16 cellular contexts compared by ENCODE assay signal in the genomic region with DNA sequence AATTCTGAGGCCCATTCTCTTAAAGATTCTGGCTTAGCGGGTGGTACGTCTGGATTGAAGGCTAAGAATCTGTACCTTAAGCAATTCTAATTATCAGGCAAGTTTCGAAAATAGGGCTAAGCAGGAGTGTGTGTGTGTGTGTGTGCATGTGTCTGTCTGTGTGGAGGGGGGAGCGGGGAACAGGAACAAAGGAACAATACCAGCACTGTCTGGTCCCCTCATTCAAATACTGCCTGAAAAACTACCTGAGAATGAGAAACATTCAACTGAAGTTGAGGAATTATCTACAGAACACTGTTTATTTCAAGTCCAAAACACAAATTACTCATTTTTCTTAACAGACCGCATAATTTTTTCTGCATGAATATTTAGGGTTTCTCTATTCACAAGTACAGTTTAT. TPM values are rescaled to one million over a fixed set of nuclear protein-coding genes. Genes with fewer than 3 reads are reported as not detected.
DNase-seq lines count a peak whose midpoint lies in the region; ATAC-seq and TF ChIP-seq lines count a peak whose summit lies in the region.
"Had no signal": no experiment of that assay in that cellular context is flagged by ENCODE, and none has a peak within 500 bp of the region (broad histone marks: within the 10 kb centered on the region; RNA-seq: fewer than 3 reads in every experiment).

No MANE protein-coding gene starts in this region.

- H3K4me1 ChIP-seq in CD8-positive, alpha-beta T cell (ENCODE audit: insufficient read depth, low read length), result no peaks in the 10 kb centered on the region
- no peaks in the 10 kb centered on the region for H3K4me1 ChIP-seq in naive thymus-derived CD4-positive, alpha-beta T cell (ENCODE audit: control insufficient read depth in 2 of 2, insufficient read depth in 2 of 2, low read length in 2 of 2)
- no peaks in the 10 kb centered on the region for H3K4me1 ChIP-seq in ascending aorta

- peaks cover 4% of the 10 kb centered on the region for H3K9me3 Mint-ChIP-seq in CD8-positive, alpha-beta T cell
- H3K9me3 Mint-ChIP-seq in naive thymus-derived CD4-positive, alpha-beta T cell, result peaks cover 0 to 23% (median 9%) of the 10 kb centered on the region in 11 donors
- H3K9me3 Mint-ChIP-seq in progenitor cell of endocrine pancreas (ENCODE audit: low read depth), result peaks cover 10% of the 10 kb centered on the region

- POLR2A ChIA-PET in CD8-positive, alpha-beta T cell (lab: Charles Lee), result no interaction called here
- POLR2A ChIA-PET in naive thymus-derived CD4-positive, alpha-beta T cell (lab: Charles Lee), result no interaction called here

- H3K36me3 Mint-ChIP-seq in CD8-positive, alpha-beta T cell, result peaks cover 29% of the 10 kb centered on the region
- peaks cover 0 to 16% (median 12%) of the 10 kb centered on the region in 5 donors for H3K36me3 Mint-ChIP-seq in naive thymus-derived CD4-positive, alpha-beta T cell
- H3K36me3 Mint-ChIP-seq in progenitor cell of endocrine pancreas (ENCODE audit: insufficient read depth), result peaks cover 14% of the 10 kb centered on the region

- DNase-seq in CD8-positive, alpha-beta T cell, result no peak
- DNase-seq in naive thymus-derived CD4-positive, alpha-beta T cell, result no peak
- DNase-seq in progenitor cell of endocrine pancreas (ENCODE audit: low spot score, unreplicated experiment), result no peak
- DNase-seq in ascending aorta (ENCODE audit: low spot score in 2 of 2), result no peak
- DNase-seq in NCI-H2107 (lab: John Stamatoyannopoulos, UW), result no peak
- DNase-seq: KG1, MG63, NCI-H1105 treated with DMSO at 0.1 percent for 48 hours, NCI-H2029, NCI-H2227 treated with DMSO at 0.1 percent for 48 hours, NCI-H526 treated with DMSO at 0.1 percent for 48 hours, OCI-M1, SIG-M5 had no signal

- H3K27me3 ChIP-seq in CD8-positive, alpha-beta T cell (ENCODE audit: insufficient read depth, low read length), result no peaks in the 10 kb centered on the region
- H3K27me3 ChIP-seq in naive thymus-derived CD4-positive, alpha-beta T cell (ENCODE audit: control insufficient read depth in 2 of 2, insufficient read depth in 2 of 2, low read length in 2 of 2), result no peaks in the 10 kb centered on the region
- H3K27me3 ChIP-seq in ascending aorta, result no peaks in the 10 kb centered on the region
- H3K27me3 ChIP-seq: MG63 had no signal

- no peak overlapping the region for H3K4me3 Mint-ChIP-seq in CD8-positive, alpha-beta T cell
- no peak overlapping the region for H3K4me3 Mint-ChIP-seq in naive thymus-derived CD4-positive, alpha-beta T cell
- peak overlapping the region; percentile 46 for H3K4me3 Mint-ChIP-seq in progenitor cell of endocrine pancreas (ENCODE audit: low read depth)

- peaks cover 5% of the 10 kb centered on the region for H3K9me3 ChIP-seq in CD8-positive, alpha-beta T cell (ENCODE audit: low read length)
- peaks cover 0 to 10% (median 9%) of the 10 kb centered on the region in 3 experiments for H3K9me3 ChIP-seq in naive thymus-derived CD4-positive, alpha-beta T cell (ENCODE audit: control insufficient read depth in 2 of 3, low read length in 3 of 3)
- peaks cover 0 to 7% of the 10 kb centered on the region in 2 donors for H3K9me3 ChIP-seq in ascending aorta

- peaks cover 11% of the 10 kb centered on the region for H3K4me1 Mint-ChIP-seq in CD8-positive, alpha-beta T cell (ENCODE audit: low read depth)
- peaks cover 0 to 10% (median 0%) of the 10 kb centered on the region in 7 donors for H3K4me1 Mint-ChIP-seq in naive thymus-derived CD4-positive, alpha-beta T cell
- peaks cover 29% of the 10 kb centered on the region for H3K4me1 Mint-ChIP-seq in progenitor cell of endocrine pancreas (ENCODE audit: low read depth)

- no peaks in the 10 kb centered on the region for H3K27me3 Mint-ChIP-seq in CD8-positive, alpha-beta T cell (ENCODE audit: low read depth)
- H3K27me3 Mint-ChIP-seq in naive thymus-derived CD4-positive, alpha-beta T cell, result no peaks in the 10 kb centered on the region
- no peaks in the 10 kb centered on the region for H3K27me3 Mint-ChIP-seq in progenitor cell of endocrine pancreas

- no peak overlapping the region for H3K4me3 ChIP-seq in CD8-positive, alpha-beta T cell (ENCODE audit: low read depth, low read length)
- no peak overlapping the region for H3K4me3 ChIP-seq in naive thymus-derived CD4-positive, alpha-beta T cell (ENCODE audit: low read length)
- H3K4me3 ChIP-seq in ascending aorta, result no peak overlapping the region
- H3K4me3 ChIP-seq: MG63, SK-N-MC had no signal

- ATAC-seq in CD8-positive, alpha-beta T cell, result no peak
- ATAC-seq in naive thymus-derived CD4-positive, alpha-beta T cell, result no peak
- no peak for ATAC-seq in HG02588 (IDR thresholded peaks at IDR 0.05; ENCODE audit: unreplicated experiment)

- CTCF ChIA-PET in CD8-positive, alpha-beta T cell (lab: Charles Lee), result no interaction called here
- CTCF ChIA-PET in naive thymus-derived CD4-positive, alpha-beta T cell (lab: Charles Lee), result no interaction called here

- intact Hi-C loops in CD8-positive, alpha-beta T cell (cut with DNase I, micrococcal nuclease), result no loop called here
- intact Hi-C loops in naive thymus-derived CD4-positive, alpha-beta T cell (cut with micrococcal nuclease), result no loop called here
- intact Hi-C loops in ascending aorta (cut with DNase I), result no loop called here

- H3K36me3 ChIP-seq in CD8-positive, alpha-beta T cell (ENCODE audit: insufficient read depth, low read length), result peaks cover 7% of the 10 kb centered on the region
- peaks cover 0 to 6% (median 5%) of the 10 kb centered on the region in 3 experiments for H3K36me3 ChIP-seq in naive thymus-derived CD4-positive, alpha-beta T cell (ENCODE audit: control insufficient read depth in 2 of 3, insufficient read depth in 3 of 3, low read length in 3 of 3)
- H3K36me3 ChIP-seq in ascending aorta, result peaks cover 5 to 21% of the 10 kb centered on the region in 2 donors

- H3K27ac ChIP-seq in CD8-positive, alpha-beta T cell (ENCODE audit: low read depth, low read length), result no peak overlapping the region
- no peak overlapping the region for H3K27ac ChIP-seq in naive thymus-derived CD4-positive, alpha-beta T cell (ENCODE audit: low read depth, low read length)
- H3K27ac ChIP-seq in ascending aorta, result no peak overlapping the region
- H3K27ac ChIP-seq: SK-N-MC had no signal

- H3K27ac Mint-ChIP-seq in CD8-positive, alpha-beta T cell, result peak overlapping the region; percentile 28
- H3K27ac Mint-ChIP-seq in naive thymus-derived CD4-positive, alpha-beta T cell, result peak overlapping the region in 5 of 9 donors; percentile 12 to 76 (median 38)
- peak overlapping the region; percentile 85 for H3K27ac Mint-ChIP-seq in progenitor cell of endocrine pancreas

- TF ChIP-seq CTCF in CD8-positive, alpha-beta T cell (IDR thresholded peaks at IDR 0.05), result no peak
- TF ChIP-seq CTCF in progenitor cell of endocrine pancreas (IDR thresholded peaks at IDR 0.05; ENCODE audit: unreplicated experiment), result no peak
- TF ChIP-seq CTCF in ascending aorta (IDR thresholded peaks at IDR 0.05), result no peak

TF ChIP-seq in PFSK-1, 5 proteins besides CTCF, POLR2A, EP300 and RAD21:
- TF ChIP-seq POLR2AphosphoS5 (IDR thresholded peaks at IDR 0.05; ENCODE audit: low read depth, low read length) (peak; percentile 39; the same call in 1 of the 2 replicates), SIN3A (IDR thresholded peaks at IDR 0.05; ENCODE audit: borderline replicate concordance, insufficient read depth, low read length) (no peak)
- TF ChIP-seq, protein P1, sequence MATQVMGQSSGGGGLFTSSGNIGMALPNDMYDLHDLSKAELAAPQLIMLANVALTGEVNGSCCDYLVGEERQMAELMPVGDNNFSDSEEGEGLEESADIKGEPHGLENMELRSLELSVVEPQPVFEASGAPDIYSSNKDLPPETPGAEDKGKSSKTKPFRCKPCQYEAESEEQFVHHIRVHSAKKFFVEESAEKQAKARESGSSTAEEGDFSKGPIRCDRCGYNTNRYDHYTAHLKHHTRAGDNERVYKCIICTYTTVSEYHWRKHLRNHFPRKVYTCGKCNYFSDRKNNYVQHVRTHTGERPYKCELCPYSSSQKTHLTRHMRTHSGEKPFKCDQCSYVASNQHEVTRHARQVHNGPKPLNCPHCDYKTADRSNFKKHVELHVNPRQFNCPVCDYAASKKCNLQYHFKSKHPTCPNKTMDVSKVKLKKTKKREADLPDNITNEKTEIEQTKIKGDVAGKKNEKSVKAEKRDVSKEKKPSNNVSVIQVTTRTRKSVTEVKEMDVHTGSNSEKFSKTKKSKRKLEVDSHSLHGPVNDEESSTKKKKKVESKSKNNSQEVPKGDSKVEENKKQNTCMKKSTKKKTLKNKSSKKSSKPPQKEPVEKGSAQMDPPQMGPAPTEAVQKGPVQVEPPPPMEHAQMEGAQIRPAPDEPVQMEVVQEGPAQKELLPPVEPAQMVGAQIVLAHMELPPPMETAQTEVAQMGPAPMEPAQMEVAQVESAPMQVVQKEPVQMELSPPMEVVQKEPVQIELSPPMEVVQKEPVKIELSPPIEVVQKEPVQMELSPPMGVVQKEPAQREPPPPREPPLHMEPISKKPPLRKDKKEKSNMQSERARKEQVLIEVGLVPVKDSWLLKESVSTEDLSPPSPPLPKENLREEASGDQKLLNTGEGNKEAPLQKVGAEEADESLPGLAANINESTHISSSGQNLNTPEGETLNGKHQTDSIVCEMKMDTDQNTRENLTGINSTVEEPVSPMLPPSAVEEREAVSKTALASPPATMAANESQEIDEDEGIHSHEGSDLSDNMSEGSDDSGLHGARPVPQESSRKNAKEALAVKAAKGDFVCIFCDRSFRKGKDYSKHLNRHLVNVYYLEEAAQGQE (IDR thresholded peaks at IDR 0.05; ENCODE audit: insufficient read depth in 1 of 2, low read depth in 2 of 2, low read length in 2 of 2), result no peak

RNA-seq across cellular contexts. Expression of a gene that starts 18.6 kb away (rescaled TPM):
- 100 to 1,000 TPM; 167 to 183 TPM for total RNA-seq in CD8-positive, alpha-beta T cell
- polyA plus RNA-seq in PFSK-1 (2012; ENCODE audit: insufficient read length, low read depth), result 54.8 TPM
- total RNA-seq in naive thymus-derived CD4-positive, alpha-beta T cell, result 10 to 100 TPM; 35.3 to 65.6 (median 49.2) TPM
- 10 to 100 TPM; 17.4 to 23.7 TPM for polyA plus RNA-seq in naive thymus-derived CD4-positive, alpha-beta T cell
- total RNA-seq in progenitor cell of endocrine pancreas (65.1 and 69.9 TPM in 2 replicates), ascending aorta (16.5 TPM)

Comparison
In these comparisons a context has a peak if more than half of its experiments do, and no peak if none do; other contexts are left out.
1. H3K27ac Mint-ChIP-seq: peak in every context shown above with its lines; median percentile 85 in progenitor cell of endocrine pancreas; 38 in naive thymus-derived CD4-positive, alpha-beta T cell; 28 in CD8-positive, alpha-beta T cell.